In genomic region chr7:22280031-22280430, GRCh38 we compare ENCODE assay signal across 9 cellular contexts.
"Had no signal": no experiment of that assay in that cellular context is flagged by ENCODE, and none has a peak within 500 bp of the region (broad histone marks: within the 10 kb centered on the region; RNA-seq: fewer than 3 reads in every experiment).

No MANE protein-coding gene starts in this region.

- H3K4me3 ChIP-seq: GM23338, K562 had no signal

- ATAC-seq: GM23338, K562 had no signal

- H3K4me2 ChIP-seq: GM23338 had no signal

- H3K4me3 Mint-ChIP-seq: GM23338, H9 had no signal

- H3K9me3 Mint-ChIP-seq: GM23338, H9 had no signal

- H2AFZ ChIP-seq: GM23338 had no signal

- DNase-seq: H9, HCEC 1CT, IMR-90, KG1 had no signal

- H3K27ac Mint-ChIP-seq: GM23338, H9 had no signal

- H3K4me1 Mint-ChIP-seq: GM23338, H9 had no signal

- FAIRE-seq: H1, H54, HTR-8/SVneo, K562 had no signal
